ENCODE assay signal across 9 cellular contexts in the genomic region with DNA sequence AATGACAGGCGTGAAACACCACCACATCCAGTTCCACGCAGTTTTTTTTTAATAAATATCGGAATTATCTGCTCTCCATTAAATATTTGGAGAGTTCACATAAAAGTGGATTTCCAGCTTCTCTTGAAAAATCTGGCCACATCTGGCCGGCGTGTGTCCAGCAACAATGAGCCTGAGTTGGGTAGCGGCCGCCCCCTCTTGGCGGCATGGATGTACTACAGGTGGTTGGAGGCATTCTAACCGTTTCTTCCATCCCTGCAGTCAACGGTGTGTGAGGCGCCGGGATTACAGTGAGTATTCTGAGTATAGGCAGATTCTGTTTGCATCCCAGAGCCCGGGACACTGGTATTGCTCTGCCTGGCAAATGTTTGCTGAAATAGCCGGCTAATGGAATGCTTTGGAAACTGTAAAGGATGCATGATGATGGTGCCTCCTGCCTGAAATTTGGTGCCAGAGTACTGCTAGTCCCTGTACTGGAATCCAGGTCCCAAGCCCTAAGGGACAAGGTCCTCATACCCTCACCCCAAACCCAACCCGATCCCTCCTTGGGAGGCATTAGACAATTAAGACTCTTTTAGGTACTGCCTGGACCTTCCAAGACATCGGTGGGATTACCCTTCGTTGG. TPM values are rescaled to one million over a fixed set of nuclear protein-coding genes. Genes with fewer than 3 reads are reported as not detected.
DNase-seq lines count a peak whose midpoint lies in the region; ATAC-seq, FAIRE-seq and TF ChIP-seq lines count a peak whose summit lies in the region.
"Had no signal": no experiment of that assay in that cellular context is flagged by ENCODE, and none has a peak within 500 bp of the region (broad histone marks: within the 10 kb centered on the region; RNA-seq: fewer than 3 reads in every experiment).

No MANE protein-coding gene starts in this region.

- H3K4me1 ChIP-seq in BE2C (no peaks in the 10 kb centered on the region), liver (ENCODE audit: control insufficient read depth in 4 of 4, insufficient read depth in 4 of 4, low read length in 3 of 4) (peaks cover 4 to 11% (median 7%) of the 10 kb centered on the region in 4 donors)

- DNase-seq in BE2C (peak; percentile 72), GM13976 (ENCODE audit: low spot score) (peak; percentile 64), HTR-8/SVneo (ENCODE audit: insufficient read length, low spot score) (peak; percentile 76), SW480 (ENCODE audit: low spot score) (peak; percentile 56), coronary artery (ENCODE audit: low spot score) (peak; percentile 83)
- DNase-seq in stimulated activated CD8-positive, alpha-beta memory T cell treated with anti-CD3 and anti-CD28 coated beads, Interleukin-7, amount 100 ng/mL, for 24 hours (ENCODE audit: low read depth): peak; percentile 51

- no peaks in the 10 kb centered on the region for H3K9me3 ChIP-seq in BE2C
- no peaks in the 10 kb centered on the region for H3K9me3 ChIP-seq in liver (ENCODE audit: control insufficient read depth in 4 of 4, low read length in 3 of 4)

- peak; percentile 88 for TF ChIP-seq CTCF in BE2C (IDR thresholded peaks at IDR 0.05; ENCODE audit: low read depth, low read length)
- peak; percentile 91 for TF ChIP-seq CTCF in GM13976 (IDR thresholded peaks at IDR 0.05; ENCODE audit: borderline replicate concordance, control extremely low read depth, extremely low read depth, insufficient read depth, missing control alignments)
- peak; percentile 41 for TF ChIP-seq CTCF in coronary artery (IDR thresholded peaks at IDR 0.05)
- TF ChIP-seq CTCF in liver (IDR thresholded peaks at IDR 0.05; ENCODE audit: low read depth, low read length, missing input control): peak; percentile 49

- 86% methylated on average over 17 of the region's 17 CpGs for WGBS in liver

- H3K36me3 ChIP-seq in BE2C: no peaks in the 10 kb centered on the region
- no peaks in the 10 kb centered on the region for H3K36me3 ChIP-seq in liver (ENCODE audit: control insufficient read depth in 4 of 4, insufficient read depth in 3 of 4, low read depth in 1 of 4, low read length in 3 of 4)

- FAIRE-seq in HTR-8/SVneo (lab: Jason Lieb, UNC): no peak

- H3K27me3 ChIP-seq in BE2C: no peaks in the 10 kb centered on the region; the same call in 1 of the 2 replicates
- H3K27me3 ChIP-seq in liver (ENCODE audit: control insufficient read depth in 4 of 4, insufficient read depth in 4 of 4, low read length in 3 of 4): no peaks in the 10 kb centered on the region

- H3K9ac ChIP-seq in liver (ENCODE audit: low read depth in 1 of 2, low read length in 2 of 2): no peak overlapping the region

- TF ChIP-seq RAD21 in liver (IDR thresholded peaks at IDR 0.05): peak in 1 of 2 donors; percentile 94

- H3K27ac ChIP-seq in coronary artery: no peak overlapping the region
- no peak overlapping the region for H3K27ac ChIP-seq in liver (ENCODE audit: low read depth in 1 of 2, low read length in 2 of 2)
- H3K27ac ChIP-seq: SK-N-MC had no signal

- ATAC-seq in GM21447 (IDR thresholded peaks at IDR 0.05; ENCODE audit: unreplicated experiment): no peak

- no peak overlapping the region for H3K4me3 ChIP-seq in BE2C (ENCODE audit: low read depth, low read length)
- peak overlapping the region; percentile 64 for H3K4me3 ChIP-seq in coronary artery
- H3K4me3 ChIP-seq in liver (ENCODE audit: low read depth in 1 of 3, low read length in 3 of 3): no peak overlapping the region
- H3K4me3 ChIP-seq: SK-N-MC had no signal

- in situ Hi-C loops in GM13976 (cut with MboI; ENCODE audit: low sequenced_read_pairs, unreplicated experiment): no loop called here

TF ChIP-seq in liver, 16 proteins besides CTCF, POLR2A, EP300 and RAD21:
- TF ChIP-seq FOXA2 (IDR thresholded peaks at IDR 0.05): no peak
- TF ChIP-seq, protein P1, sequence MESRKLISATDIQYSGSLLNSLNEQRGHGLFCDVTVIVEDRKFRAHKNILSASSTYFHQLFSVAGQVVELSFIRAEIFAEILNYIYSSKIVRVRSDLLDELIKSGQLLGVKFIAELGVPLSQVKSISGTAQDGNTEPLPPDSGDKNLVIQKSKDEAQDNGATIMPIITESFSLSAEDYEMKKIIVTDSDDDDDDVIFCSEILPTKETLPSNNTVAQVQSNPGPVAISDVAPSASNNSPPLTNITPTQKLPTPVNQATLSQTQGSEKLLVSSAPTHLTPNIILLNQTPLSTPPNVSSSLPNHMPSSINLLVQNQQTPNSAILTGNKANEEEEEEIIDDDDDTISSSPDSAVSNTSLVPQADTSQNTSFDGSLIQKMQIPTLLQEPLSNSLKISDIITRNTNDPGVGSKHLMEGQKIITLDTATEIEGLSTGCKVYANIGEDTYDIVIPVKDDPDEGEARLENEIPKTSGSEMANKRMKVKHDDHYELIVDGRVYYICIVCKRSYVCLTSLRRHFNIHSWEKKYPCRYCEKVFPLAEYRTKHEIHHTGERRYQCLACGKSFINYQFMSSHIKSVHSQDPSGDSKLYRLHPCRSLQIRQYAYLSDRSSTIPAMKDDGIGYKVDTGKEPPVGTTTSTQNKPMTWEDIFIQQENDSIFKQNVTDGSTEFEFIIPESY (IDR thresholded peaks at IDR 0.05): no peak
- TF ChIP-seq SP1 (IDR thresholded peaks at IDR 0.05): no peak

RNA-seq across cellular contexts. Expression of a gene that starts 13.6 kb away (rescaled TPM):
- polyA plus RNA-seq in BE2C (2012; ENCODE audit: insufficient read depth, insufficient read length, low read depth): 2.5 TPM
- total RNA-seq in liver: 10 to 100 TPM; 11.2 to 14.5 TPM
- 1 to 10 TPM; 4.1 to 9.9 TPM for polyA plus RNA-seq in liver

RNA-seq across cellular contexts. Expression of a gene that starts 15.5 kb away (rescaled TPM):
- 0.12 TPM for polyA plus RNA-seq in BE2C (2012; ENCODE audit: insufficient read depth, insufficient read length, low read depth)
- total RNA-seq in liver: 10 to 100 TPM; 11.9 to 21.8 TPM
- polyA plus RNA-seq in liver: 10 to 100 TPM; 14.2 to 28.6 TPM

Comparison
In these comparisons a context has a peak if more than half of its experiments do, and no peak if none do; other contexts are left out.
1. CTCF ChIP-seq: peak in every context shown above with its lines; median percentile 91 in GM13976; 88 in BE2C; 49 in liver; 41 in coronary artery.